2 cellular contexts compared by ENCODE assay signal in the genomic region with DNA sequence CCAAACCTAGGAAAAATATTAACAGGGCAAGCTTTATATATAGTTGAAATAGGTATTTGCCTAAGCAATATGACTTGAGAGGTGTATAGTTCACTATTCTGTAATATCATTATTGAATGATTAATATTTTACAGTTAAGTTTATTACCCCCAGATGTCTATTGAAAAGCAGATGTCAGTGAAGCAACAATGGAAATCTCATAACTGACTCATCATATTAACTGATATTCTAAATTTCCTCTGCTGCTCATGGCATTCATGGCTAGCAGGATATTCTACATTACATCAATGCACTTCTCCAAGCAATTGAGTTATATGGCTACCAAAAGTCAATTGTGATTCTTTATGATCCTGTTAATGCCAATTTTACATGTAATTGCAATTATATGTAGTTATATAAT.
TF ChIP-seq lines count a peak whose summit lies in the region.

No MANE protein-coding gene starts in this region.

TF ChIP-seq in A549, 52 proteins besides CTCF, POLR2A, EP300 and RAD21:
- TF ChIP-seq SMC3 (IDR thresholded peaks at IDR 0.05) (no peak), CHD2 (IDR thresholded peaks at IDR 0.05; ENCODE audit: low read length, partially characterized antibody) (no peak), NPAS2 (CRISPR knock-in tag; IDR thresholded peaks at IDR 0.05; ENCODE audit: borderline replicate concordance) (no peak), MYC (IDR thresholded peaks at IDR 0.05; ENCODE audit: borderline replicate concordance, low read length) (no peak), NFE2L2 (conservative IDR thresholded peaks at IDR 0.05; ENCODE audit: low read length) (no peak), FOSL2 (IDR thresholded peaks at IDR 0.05) (no peak), FOSL2 (CRISPR knock-in tag; IDR thresholded peaks at IDR 0.05) (no peak), JUN (IDR thresholded peaks at IDR 0.05) (no peak), RNF2 (IDR thresholded peaks at IDR 0.05; ENCODE audit: borderline replicate concordance, low read depth) (no peak), RARB (CRISPR knock-in tag; IDR thresholded peaks at IDR 0.05) (no peak), TP53 (CRISPR knock-in tag; IDR thresholded peaks at IDR 0.05) (no peak), ZFP36 (IDR thresholded peaks at IDR 0.05; ENCODE audit: borderline replicate concordance, partially characterized antibody) (no peak), KDM5A (IDR thresholded peaks at IDR 0.05) (no peak), EHMT2 (IDR thresholded peaks at IDR 0.05; ENCODE audit: low read depth) (no peak), ESRRA (IDR thresholded peaks at IDR 0.05; ENCODE audit: borderline replicate concordance, low read length) (no peak), HEYL (CRISPR knock-in tag; IDR thresholded peaks at IDR 0.05) (no peak)
- TF ChIP-seq, protein P1, sequence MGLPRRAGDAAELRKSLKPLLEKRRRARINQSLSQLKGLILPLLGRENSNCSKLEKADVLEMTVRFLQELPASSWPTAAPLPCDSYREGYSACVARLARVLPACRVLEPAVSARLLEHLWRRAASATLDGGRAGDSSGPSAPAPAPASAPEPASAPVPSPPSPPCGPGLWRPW (IDR thresholded peaks at IDR 0.05), result no peak
TF ChIP-seq in A549: peak in this region for 0.

TF ChIP-seq in IMR-90, 13 proteins besides CTCF, POLR2A, EP300 and RAD21:
- TF ChIP-seq, protein P2, sequence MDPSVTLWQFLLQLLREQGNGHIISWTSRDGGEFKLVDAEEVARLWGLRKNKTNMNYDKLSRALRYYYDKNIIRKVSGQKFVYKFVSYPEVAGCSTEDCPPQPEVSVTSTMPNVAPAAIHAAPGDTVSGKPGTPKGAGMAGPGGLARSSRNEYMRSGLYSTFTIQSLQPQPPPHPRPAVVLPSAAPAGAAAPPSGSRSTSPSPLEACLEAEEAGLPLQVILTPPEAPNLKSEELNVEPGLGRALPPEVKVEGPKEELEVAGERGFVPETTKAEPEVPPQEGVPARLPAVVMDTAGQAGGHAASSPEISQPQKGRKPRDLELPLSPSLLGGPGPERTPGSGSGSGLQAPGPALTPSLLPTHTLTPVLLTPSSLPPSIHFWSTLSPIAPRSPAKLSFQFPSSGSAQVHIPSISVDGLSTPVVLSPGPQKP (IDR thresholded peaks at IDR 0.05; ENCODE audit: borderline replicate concordance, low read depth, low read length), result no peak
- TF ChIP-seq, protein P3, sequence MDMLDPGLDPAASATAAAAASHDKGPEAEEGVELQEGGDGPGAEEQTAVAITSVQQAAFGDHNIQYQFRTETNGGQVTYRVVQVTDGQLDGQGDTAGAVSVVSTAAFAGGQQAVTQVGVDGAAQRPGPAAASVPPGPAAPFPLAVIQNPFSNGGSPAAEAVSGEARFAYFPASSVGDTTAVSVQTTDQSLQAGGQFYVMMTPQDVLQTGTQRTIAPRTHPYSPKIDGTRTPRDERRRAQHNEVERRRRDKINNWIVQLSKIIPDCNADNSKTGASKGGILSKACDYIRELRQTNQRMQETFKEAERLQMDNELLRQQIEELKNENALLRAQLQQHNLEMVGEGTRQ (IDR thresholded peaks at IDR 0.05; ENCODE audit: low read depth, low read length), result no peak
- no peak for TF ChIP-seq MAFK (IDR thresholded peaks at IDR 0.05; ENCODE audit: low read depth, low read length)
- no peak for TF ChIP-seq RFX5 (IDR thresholded peaks at IDR 0.05; ENCODE audit: low read depth, low read length)
- TF ChIP-seq NFE2L2 (IDR thresholded peaks at IDR 0.05; ENCODE audit: low read depth, low read length), result no peak
- TF ChIP-seq MXI1 (IDR thresholded peaks at IDR 0.05; ENCODE audit: borderline replicate concordance, low read depth, low read length), result no peak
- TF ChIP-seq RCOR1 (IDR thresholded peaks at IDR 0.05; ENCODE audit: insufficient replicate concordance, low read length), result no peak
- no peak for TF ChIP-seq SMC3 (IDR thresholded peaks at IDR 0.05; ENCODE audit: low read depth, low read length)
- TF ChIP-seq MAZ (IDR thresholded peaks at IDR 0.05; ENCODE audit: borderline replicate concordance, low read depth, low read length), result no peak
- TF ChIP-seq CEBPB (IDR thresholded peaks at IDR 0.05; ENCODE audit: low read depth, low read length), result no peak; the same call in 1 of the 2 replicates
- TF ChIP-seq BHLHE40 (IDR thresholded peaks at IDR 0.05; ENCODE audit: low read depth, low read length), result no peak
- no peak for TF ChIP-seq CHD1 (IDR thresholded peaks at IDR 0.05; ENCODE audit: low read depth, low read length)
- TF ChIP-seq FOS (IDR thresholded peaks at IDR 0.05; ENCODE audit: low read depth, low read length), result no peak
